8 cellular contexts compared by ENCODE assay signal in the genomic region with DNA sequence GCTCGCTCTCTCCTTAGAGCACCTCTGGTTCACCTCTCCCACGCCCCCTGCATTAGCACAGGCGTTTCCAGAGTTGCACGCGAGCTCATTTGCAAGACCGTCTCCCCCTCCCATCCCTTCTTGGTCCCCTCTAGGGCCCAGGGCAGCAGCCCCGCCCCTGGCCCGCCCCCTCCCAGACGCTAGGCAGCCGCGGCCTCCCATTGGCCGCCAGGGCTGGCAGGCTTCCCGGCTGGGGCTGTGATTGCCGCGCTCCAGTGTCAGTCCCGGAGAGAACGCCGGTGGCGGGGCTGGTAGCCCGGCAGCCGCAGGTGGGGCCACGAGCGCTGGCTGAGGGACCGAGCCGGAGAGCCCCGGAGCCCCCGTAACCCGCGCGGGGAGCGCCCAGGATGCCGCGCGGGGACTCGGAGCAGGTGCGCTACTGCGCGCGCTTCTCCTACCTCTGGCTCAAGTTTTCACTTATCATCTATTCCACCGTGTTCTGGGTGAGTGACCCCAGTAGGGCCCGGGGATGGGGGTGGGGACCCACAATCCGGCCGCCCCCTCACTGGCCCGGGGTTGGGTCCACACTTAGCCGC. TPM values are rescaled to one million over a fixed set of nuclear protein-coding genes. Genes with fewer than 3 reads are reported as not detected.
A peak's percentile ranks its signal among the peaks of the same experiment; 100 is the strongest.
DNase-seq lines count a peak whose midpoint lies in the region; ATAC-seq and TF ChIP-seq lines count a peak whose summit lies in the region.

A gene (plus strand): TSS at position 257 of the 575 bp plus-strand sequence. CDS start 130 bp downstream, at position 387.

- no peaks in the 10 kb centered on the region for H4K20me1 ChIP-seq in OCI-LY3 (ENCODE audit: insufficient read depth, low read length)

- H3K27me3 ChIP-seq in HL-60 (ENCODE audit: insufficient read depth, poor library complexity, severe bottlenecking) (peaks cover 11% of the 10 kb centered on the region), OCI-LY3 (ENCODE audit: low read depth, low read length) (no peaks in the 10 kb centered on the region)

- no peaks in the 10 kb centered on the region for H3K79me2 ChIP-seq in OCI-LY3 (ENCODE audit: low read length)

- H3K36me3 ChIP-seq in OCI-LY3 (replicated peaks; ENCODE audit: low read depth, low read length) (no peaks in the 10 kb centered on the region), mucosa of descending colon (ENCODE audit: low read depth) (no peaks in the 10 kb centered on the region)

- H3K9ac ChIP-seq in OCI-LY3 (ENCODE audit: low read length), result peak within 1 kb of the TSS; percentile 32; the same call in 1 of the 2 replicates

- TF ChIP-seq CTCF in HL-60 (IDR thresholded peaks at IDR 0.05; ENCODE audit: insufficient read depth, low read length), result no peak
- no peak for TF ChIP-seq CTCF in OCI-LY3 (IDR thresholded peaks at IDR 0.05; ENCODE audit: low read depth, low read length)
- no peak for TF ChIP-seq CTCF in mucosa of descending colon (IDR thresholded peaks at IDR 0.05)

- ATAC-seq in GM19351 (IDR thresholded peaks at IDR 0.05; ENCODE audit: unreplicated experiment) (peak; percentile 87), mucosa of descending colon (peak; percentile 85)

- H3K9me3 ChIP-seq in OCI-LY3 (ENCODE audit: insufficient read depth, low read length) (no peaks in the 10 kb centered on the region), mucosa of descending colon (no peaks in the 10 kb centered on the region)

- H3K4me1 ChIP-seq in OCI-LY3 (ENCODE audit: low read length) (no peaks in the 10 kb centered on the region), mucosa of descending colon (ENCODE audit: low read depth) (peaks cover 62% of the 10 kb centered on the region)

- peak within 1 kb of the TSS; percentile 27 for H3K4me3 ChIP-seq in HL-60 (replicated peaks; ENCODE audit: insufficient read depth, low read length)
- H3K4me3 ChIP-seq in OCI-LY3 (ENCODE audit: low read length), result peak within 1 kb of the TSS; percentile 76
- peak within 1 kb of the TSS; percentile 35 for H3K4me3 ChIP-seq in mucosa of descending colon

- H3K4me2 ChIP-seq in OCI-LY3 (ENCODE audit: low read length), result peak within 1 kb of the TSS; percentile 70

- intact Hi-C loops in mucosa of descending colon (cut with DNase I, micrococcal nuclease), result no loop called here

- peak; percentile 81 for DNase-seq in AG08395 (ENCODE audit: low spot score)
- DNase-seq in HL-60 (ENCODE audit: low read depth in 1 of 2, low spot score in 1 of 2), result peak in 1 of 2 experiments; percentile 31
- peak; percentile 78 for DNase-seq in activated T-cell treated with anti-CD3 and anti-CD28 coated beads for 48 hours (ENCODE audit: low read depth)
- peak; percentile 37 to 49 for DNase-seq in erythroblast (lab: John Stamatoyannopoulos, UW)
- peak; percentile 93 to 96 (median 95) for DNase-seq in mucosa of descending colon
- peak; percentile 38 to 60 for DNase-seq in stimulated activated CD8-positive, alpha-beta memory T cell treated with anti-CD3 and anti-CD28 coated beads, Interleukin-2, amount 100 ng/mL, for 1 hour (ENCODE audit: low read depth in 2 of 2)

- H3K27ac ChIP-seq in HL-60 (replicated peaks) (no peak within 1 kb of the TSS), OCI-LY3 (ENCODE audit: low read length) (no peak within 1 kb of the TSS)

- peak within 1 kb of the TSS; percentile 87 for H2AFZ ChIP-seq in OCI-LY3 (ENCODE audit: low read depth, low read length)

- TF ChIP-seq POLR2A in erythroblast (IDR thresholded peaks at IDR 0.05; ENCODE audit: low read length), result no peak

RNA-seq across cellular contexts. Expression of the gene that starts here (rescaled TPM):
- 100 to 1,000 TPM; 118 to 183 (median 139) TPM for total RNA-seq in mucosa of descending colon
